In genomic region chr1:59814901-59815825, GRCh38 we compare ENCODE assay signal across 8 cellular contexts. TPM values are rescaled to one million over a fixed set of nuclear protein-coding genes. Genes with fewer than 3 reads are reported as not detected.
DNase-seq lines count a peak whose midpoint lies in the region; ATAC-seq, FAIRE-seq and TF ChIP-seq lines count a peak whose summit lies in the region.

Gene HOOK1 (plus strand): TSS chr1:59814949. CDS start chr1:59815118, 169 bp downstream.

- FAIRE-seq in small intestine (lab: Jason Lieb, UNC) = no peak

- peak within 1 kb of the TSS; percentile 73 for H3K4me3 ChIP-seq in iPS-11a (ENCODE audit: low read depth, low read length)
- peak within 1 kb of the TSS; percentile 63 to 96 for H3K4me3 ChIP-seq in small intestine (ENCODE audit: low read depth in 1 of 2, low read length in 2 of 2)

- peak; percentile 3 for ATAC-seq in HG03460 (IDR thresholded peaks at IDR 0.05; ENCODE audit: unreplicated experiment)
- ATAC-seq in HG03520 (IDR thresholded peaks at IDR 0.05; ENCODE audit: unreplicated experiment) = no peak

- peaks cover 3% of the 10 kb centered on the region for H3K4me1 Mint-ChIP-seq in activated T-helper 2 cell treated with anti-CD3 and anti-CD28 coated beads, Interferon-gamma antibody, Interleukin-2, Interleukin-4, amounts not matched to agents 10 μg/mL and 5 μg/mL and 100 μg/mL, durations not matched to agents 14 hours and 24 hours and 36 hours (ENCODE audit: low read depth)

- H3K9me3 ChIP-seq in small intestine (ENCODE audit: control insufficient read depth, low read depth) = no peaks in the 10 kb centered on the region

- intact Hi-C loops in activated T-helper 2 cell treated with anti-CD3 and anti-CD28 coated beads, Interferon-gamma antibody, Interleukin-2, Interleukin-4, amounts not matched to agents 10 μg/mL and 5 μg/mL and 100 μg/mL, durations not matched to agents 14 hours and 24 hours and 36 hours (cut with micrococcal nuclease) = no loop called here

- H3K4me3 Mint-ChIP-seq in activated T-helper 2 cell treated with anti-CD3 and anti-CD28 coated beads, Interferon-gamma antibody, Interleukin-2, Interleukin-4, amounts not matched to agents 10 μg/mL and 5 μg/mL and 100 μg/mL, durations not matched to agents 14 hours and 24 hours and 36 hours (ENCODE audit: low read depth) = peak within 1 kb of the TSS; percentile 81

- H3K27ac Mint-ChIP-seq in activated T-helper 2 cell treated with anti-CD3 and anti-CD28 coated beads, Interferon-gamma antibody, Interleukin-2, Interleukin-4, amounts not matched to agents 10 μg/mL and 5 μg/mL and 100 μg/mL, durations not matched to agents 14 hours and 24 hours and 36 hours = no peak within 1 kb of the TSS

- in situ Hi-C loops in ACHN (cut with HindIII; ENCODE audit: low pct_ligation_motif_present, low pct_unique_long_range_greater_than_20kb, low sequenced_read_pairs) (no loop called here), GM18951 (cut with MboI; ENCODE audit: low sequenced_read_pairs, unreplicated experiment) (no loop called here)

- H3K27me3 Mint-ChIP-seq in activated T-helper 2 cell treated with anti-CD3 and anti-CD28 coated beads, Interferon-gamma antibody, Interleukin-2, Interleukin-4, amounts not matched to agents 10 μg/mL and 5 μg/mL and 100 μg/mL, durations not matched to agents 14 hours and 24 hours and 36 hours (ENCODE audit: low read depth) = peaks cover 10% of the 10 kb centered on the region

- H3K36me3 ChIP-seq in small intestine (ENCODE audit: control insufficient read depth in 2 of 2, insufficient read depth in 2 of 2, low read length in 2 of 2) = no peaks in the 10 kb centered on the region

- H3K4me1 ChIP-seq in small intestine (ENCODE audit: control insufficient read depth in 2 of 2, insufficient read depth in 1 of 2, low read depth in 1 of 2, low read length in 1 of 2) = no peaks in the 10 kb centered on the region

- no peaks in the 10 kb centered on the region for H3K36me3 Mint-ChIP-seq in activated T-helper 2 cell treated with anti-CD3 and anti-CD28 coated beads, Interferon-gamma antibody, Interleukin-2, Interleukin-4, amounts not matched to agents 10 μg/mL and 5 μg/mL and 100 μg/mL, durations not matched to agents 14 hours and 24 hours and 36 hours (ENCODE audit: low read depth)

- 3 to 8% (median 7%) methylated on average over 37 to 71 of the region's 71 CpGs for WGBS in small intestine, 3 donors

- DNase-seq in ACHN (peak; percentile 7), small intestine (no peak), NK-92 (lab: John Stamatoyannopoulos, UW; ENCODE audit: unreplicated experiment) (no peak)
- DNase-seq in activated T-helper 2 cell treated with anti-CD3 and anti-CD28 coated beads, Interferon-gamma antibody, Interleukin-2, Interleukin-4, amounts not matched to agents 10 μg/mL and 5 μg/mL and 100 μg/mL, durations not matched to agents 14 hours and 24 hours and 36 hours (ENCODE audit: low spot score) = no peak

- H3K27me3 ChIP-seq in small intestine (ENCODE audit: control insufficient read depth in 2 of 2, insufficient read depth in 2 of 2, low read length in 2 of 2) = peaks cover 0 to 5% of the 10 kb centered on the region in 2 donors

- TF ChIP-seq POLR2A in GM18951 (IDR thresholded peaks at IDR 0.05; ENCODE audit: extremely low read depth, insufficient read depth, insufficient read length) = peak; percentile 12

- no peaks in the 10 kb centered on the region for H3K9me3 Mint-ChIP-seq in activated T-helper 2 cell treated with anti-CD3 and anti-CD28 coated beads, Interferon-gamma antibody, Interleukin-2, Interleukin-4, amounts not matched to agents 10 μg/mL and 5 μg/mL and 100 μg/mL, durations not matched to agents 14 hours and 24 hours and 36 hours

- peak within 1 kb of the TSS; percentile 73 to 77 for H3K27ac ChIP-seq in small intestine (ENCODE audit: low read depth in 1 of 2, low read length in 1 of 2)

RNA-seq across cellular contexts. Expression of gene HOOK1, which starts in this region (rescaled TPM):
- 0.90 and 1.4 TPM in 2 replicates for total RNA-seq in activated T-helper 2 cell treated with anti-CD3 and anti-CD28 coated beads, Interferon-gamma antibody, Interleukin-2, Interleukin-4, amounts not matched to agents 10 μg/mL and 5 μg/mL and 100 μg/mL, durations not matched to agents 14 hours and 24 hours and 36 hours
- polyA plus RNA-seq in small intestine = 10 to 100 TPM in 2 of 3 donors, 1 to 10 TPM in 1; 7.8 to 15.3 (median 10.3) TPM
